ENCODE assay signal across 28 cellular contexts in the genomic region with DNA sequence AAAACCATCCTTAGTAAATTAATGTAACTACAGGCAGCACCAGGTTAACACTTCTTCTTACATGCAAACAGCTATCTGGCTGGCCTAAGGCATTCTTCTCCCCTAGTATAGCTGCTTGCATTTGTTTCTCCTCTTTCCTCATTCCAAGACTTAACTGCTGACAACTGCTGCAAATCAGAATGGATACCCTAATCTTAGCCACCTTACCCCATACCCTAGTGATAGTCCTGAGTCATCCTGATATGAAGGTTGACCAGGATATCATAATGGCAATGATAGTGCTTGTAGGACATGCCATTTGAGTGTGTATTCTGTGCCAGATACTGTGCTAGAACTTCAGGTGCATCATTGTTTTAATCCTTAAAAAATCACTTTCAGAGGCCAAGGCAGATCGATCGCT.
"Had no signal": no experiment of that assay in that cellular context is flagged by ENCODE, and none has a peak within 500 bp of the region (broad histone marks: within the 10 kb centered on the region; RNA-seq: fewer than 3 reads in every experiment).

No MANE protein-coding gene starts in this region.

- H3K4me3 ChIP-seq: colonic mucosa, coronary artery, dorsolateral prefrontal cortex, esophagus muscularis mucosa, esophagus squamous epithelium, gastrocnemius medialis, gastroesophageal sphincter, heart left ventricle, heart right ventricle had no signal

- FAIRE-seq: colon, endometrium, endothelial cell of umbilical vein, frontal cortex had no signal

- H3K27ac Mint-ChIP-seq: dendritic cell treated with granulocyte-macrophage colony-stimulating factor and Interleukin-4, amounts not matched to agents 40 ng/mL and 50 ng/mL, for 4 days; effector memory CD8-positive, alpha-beta T cell had no signal

- H3K36me3 ChIP-seq: colonic mucosa, esophagus muscularis mucosa, esophagus squamous epithelium, gastrocnemius medialis had no signal

- H3K4me1 ChIP-seq: colonic mucosa, esophagus muscularis mucosa, esophagus squamous epithelium, foreskin keratinocyte, gastrocnemius medialis, gastroesophageal sphincter, heart left ventricle, heart right ventricle had no signal

- H3K9me3 ChIP-seq: colonic mucosa, esophagus muscularis mucosa, esophagus squamous epithelium, gastrocnemius medialis, gastroesophageal sphincter had no signal

- H3K27ac ChIP-seq: colonic mucosa, coronary artery, dorsolateral prefrontal cortex, epithelial cell of prostate, esophagus muscularis mucosa, esophagus squamous epithelium, foreskin keratinocyte, gastrocnemius medialis, gastroesophageal sphincter, heart left ventricle, heart right ventricle had no signal

- DNase-seq: colonic mucosa; cortex of kidney; dermis blood vessel endothelial cell; dorsolateral prefrontal cortex; effector CD4-positive, alpha-beta T cell; effector CD8-positive, alpha-beta T cell; effector memory CD4-positive, alpha-beta T cell; effector memory CD8-positive, alpha-beta T cell; erythroblast; esophagus squamous epithelium; foreskin fibroblast; foreskin keratinocyte; foreskin melanocyte; gastrocnemius medialis; glutamatergic neuron; head of caudate nucleus; heart left ventricle; heart right ventricle had no signal

- H3K4me3 Mint-ChIP-seq: dendritic cell treated with granulocyte-macrophage colony-stimulating factor and Interleukin-4, amounts not matched to agents 40 ng/mL and 50 ng/mL, for 4 days; effector memory CD8-positive, alpha-beta T cell had no signal

- ATAC-seq: effector memory CD8-positive, alpha-beta T cell; esophagus mucosa; foreskin keratinocyte; gastrocnemius medialis; gastroesophageal sphincter; heart left ventricle; heart right ventricle had no signal

- H3K9me3 Mint-ChIP-seq: dendritic cell treated with granulocyte-macrophage colony-stimulating factor and Interleukin-4, amounts not matched to agents 40 ng/mL and 50 ng/mL, for 4 days had no signal

- H3K27me3 ChIP-seq: colonic mucosa, dorsolateral prefrontal cortex, esophagus muscularis mucosa, esophagus squamous epithelium, foreskin keratinocyte, gastrocnemius medialis, gastroesophageal sphincter, heart left ventricle, heart right ventricle had no signal

- H3K27me3 Mint-ChIP-seq: dendritic cell treated with granulocyte-macrophage colony-stimulating factor and Interleukin-4, amounts not matched to agents 40 ng/mL and 50 ng/mL, for 4 days; effector memory CD8-positive, alpha-beta T cell had no signal
